ENCODE assay signal across 17 cellular contexts in genomic region chr3:25513642-25514266, GRCh38.
A peak's percentile ranks its signal among the peaks of the same experiment; 100 is the strongest.
DNase-seq lines count a peak whose midpoint lies in the region; ATAC-seq and TF ChIP-seq lines count a peak whose summit lies in the region.
"Had no signal": no experiment of that assay in that cellular context is flagged by ENCODE, and none has a peak within 500 bp of the region (broad histone marks: within the 10 kb centered on the region; RNA-seq: fewer than 3 reads in every experiment).

No MANE protein-coding gene starts in this region.

- no peak overlapping the region for H3K9ac ChIP-seq in OCI-LY3 (ENCODE audit: low read length)

- H3K27ac ChIP-seq in GM23338 (ENCODE audit: low read depth) (no peak overlapping the region), OCI-LY3 (ENCODE audit: low read length) (no peak overlapping the region), cardiac muscle cell (peak overlapping the region; percentile 92), psoas muscle (peak overlapping the region; percentile 79)
- H3K27ac ChIP-seq: RWPE1, suprapubic skin had no signal

- ATAC-seq in GM23338 = peak; percentile 50
- ATAC-seq in psoas muscle = peak; percentile 20 to 60 (median 39)
- ATAC-seq in HG03354 (IDR thresholded peaks at IDR 0.05; ENCODE audit: poor library complexity, severe bottlenecking, unreplicated experiment) = no peak
- no peak for ATAC-seq in HG02970 (IDR thresholded peaks at IDR 0.05; ENCODE audit: low FRiP score, unreplicated experiment)
- ATAC-seq: activated T-helper 17 cell treated with anti-CD3 and anti-CD28 coated beads, Interleukin-2, amount 50 U/mL, for 72 hours; sciatic nerve had no signal

- H3K4me1 ChIP-seq in GM23338 (ENCODE audit: insufficient read depth) = no peaks in the 10 kb centered on the region
- peaks cover 8% of the 10 kb centered on the region for H3K4me1 ChIP-seq in OCI-LY3 (ENCODE audit: low read length)
- peaks cover 18% of the 10 kb centered on the region for H3K4me1 ChIP-seq in cardiac muscle cell (ENCODE audit: low read depth)
- H3K4me1 ChIP-seq in psoas muscle = peaks cover 45% of the 10 kb centered on the region

- H3K27me3 ChIP-seq in GM23338 (ENCODE audit: insufficient read depth) (no peaks in the 10 kb centered on the region), OCI-LY3 (ENCODE audit: low read depth, low read length) (peaks cover under 1% of the 10 kb centered on the region; the same call in 1 of the 2 replicates), cardiac muscle cell (no peaks in the 10 kb centered on the region), psoas muscle (ENCODE audit: insufficient read depth in 3 of 3, low read length in 2 of 3) (no peaks in the 10 kb centered on the region)
- H3K27me3 ChIP-seq: suprapubic skin had no signal

- intact Hi-C loops in psoas muscle (cut with DNase I) = loop anchor here in 1 of 2 donors (5.0 kb wide), 2 partner anchors 46 to 66 kb away; no protein-coding TSS in a partner anchor

- H3K4me3 Mint-ChIP-seq in GM23338 = no peak overlapping the region
- H3K4me3 Mint-ChIP-seq: activated B cell treated with CpG ODN at 0.5 μM for 24 hours; activated T-helper 17 cell treated with anti-CD3 and anti-CD28 coated beads, Interleukin-2, amount 50 U/mL, for 72 hours; memory B cell had no signal

- 0 out of 2 replicates have a peak overlapping the region, but pooled peaks have one; percentile 40 for H2AFZ ChIP-seq in GM23338
- no peak overlapping the region for H2AFZ ChIP-seq in OCI-LY3 (ENCODE audit: low read depth, low read length)

- no peak overlapping the region for H3K27ac Mint-ChIP-seq in GM23338
- H3K27ac Mint-ChIP-seq: activated B cell treated with CpG ODN at 0.5 μM for 24 hours; activated T-helper 17 cell treated with anti-CD3 and anti-CD28 coated beads, Interleukin-2, amount 50 U/mL, for 72 hours; memory B cell had no signal

- no peaks in the 10 kb centered on the region for H3K36me3 Mint-ChIP-seq in GM23338 (ENCODE audit: low read depth)
- H3K36me3 Mint-ChIP-seq: memory B cell had no signal

- WGBS in psoas muscle, 3 donors = 17 to 21% (median 21%) methylated on average over 3 of the region's 3 CpGs

- no peaks in the 10 kb centered on the region for H3K9me3 Mint-ChIP-seq in GM23338
- H3K9me3 Mint-ChIP-seq: activated T-helper 17 cell treated with anti-CD3 and anti-CD28 coated beads, Interleukin-2, amount 50 U/mL, for 72 hours; memory B cell had no signal

- DNase-seq in GM23338 (ENCODE audit: low spot score) (peak; percentile 15), cardiac muscle cell (ENCODE audit: low read depth in 1 of 2, low spot score in 1 of 2) (peak in 1 of 2 donors; percentile 82), psoas muscle (no peak), UCSD-AML1 (lab: John Stamatoyannopoulos, UW; ENCODE audit: unreplicated experiment) (no peak)
- DNase-seq: activated B cell treated with CpG ODN at 0.5 μM for 24 hours; HCEC 1CT; NCI-H2081; NCI-H774; stimulated activated CD4-positive, alpha-beta T cell treated with anti-CD3 and anti-CD28 coated beads, Interleukin-2, amount 100 ng/mL, for 48 hours had no signal

- TF ChIP-seq CTCF in GM23338 (conservative IDR thresholded peaks at IDR 0.05; ENCODE audit: low read depth in 2 of 2) (no peak), OCI-LY3 (IDR thresholded peaks at IDR 0.05; ENCODE audit: low read depth, low read length) (no peak), cardiac muscle cell (IDR thresholded peaks at IDR 0.05; ENCODE audit: low read depth, low read length) (no peak), psoas muscle (IDR thresholded peaks at IDR 0.05) (no peak)

- no peaks in the 10 kb centered on the region for H4K20me1 ChIP-seq in GM23338 (replicated peaks; ENCODE audit: insufficient read depth)
- H4K20me1 ChIP-seq in OCI-LY3 (ENCODE audit: insufficient read depth, low read length) = no peaks in the 10 kb centered on the region

- no peaks in the 10 kb centered on the region for H3F3A ChIP-seq in GM23338 (replicated peaks; ENCODE audit: low read depth)

- peaks cover 10% of the 10 kb centered on the region; the same call in 2 of the 3 replicates for H3K4me1 Mint-ChIP-seq in GM23338
- H3K4me1 Mint-ChIP-seq: activated B cell treated with CpG ODN at 0.5 μM for 24 hours; activated T-helper 17 cell treated with anti-CD3 and anti-CD28 coated beads, Interleukin-2, amount 50 U/mL, for 72 hours; memory B cell had no signal

- no peak overlapping the region for H3K4me2 ChIP-seq in GM23338
- H3K4me2 ChIP-seq in OCI-LY3 (ENCODE audit: low read length) = peak overlapping the region; percentile 13

- H3K4me3 ChIP-seq in GM23338 (no peak overlapping the region), OCI-LY3 (ENCODE audit: low read length) (no peak overlapping the region), cardiac muscle cell (no peak overlapping the region), psoas muscle (peak overlapping the region; percentile 5)
- H3K4me3 ChIP-seq: suprapubic skin had no signal

- no peaks in the 10 kb centered on the region for H3K36me3 ChIP-seq in GM23338 (ENCODE audit: insufficient read depth)
- no peaks in the 10 kb centered on the region for H3K36me3 ChIP-seq in OCI-LY3 (replicated peaks; ENCODE audit: low read depth, low read length)
- H3K36me3 ChIP-seq in cardiac muscle cell = no peaks in the 10 kb centered on the region
- no peaks in the 10 kb centered on the region for H3K36me3 ChIP-seq in psoas muscle (ENCODE audit: insufficient read depth in 1 of 2, low read depth in 1 of 2)
- H3K36me3 ChIP-seq: suprapubic skin had no signal

- H3K27me3 Mint-ChIP-seq in GM23338 (ENCODE audit: insufficient read depth, low read depth, poor library complexity) = peaks cover 4% of the 10 kb centered on the region
- H3K27me3 Mint-ChIP-seq: activated B cell treated with CpG ODN at 0.5 μM for 24 hours had no signal

- no peaks in the 10 kb centered on the region for H3K9me3 ChIP-seq in OCI-LY3 (ENCODE audit: insufficient read depth, low read length)
- no peaks in the 10 kb centered on the region for H3K9me3 ChIP-seq in cardiac muscle cell (ENCODE audit: low read depth)
- no peaks in the 10 kb centered on the region for H3K9me3 ChIP-seq in psoas muscle
- H3K9me3 ChIP-seq: suprapubic skin had no signal

- peaks cover 3% of the 10 kb centered on the region; the same call in 1 of the 2 replicates for H3K9me2 ChIP-seq in GM23338 (ENCODE audit: insufficient read depth)

- H3K79me2 ChIP-seq in GM23338 (replicated peaks; ENCODE audit: insufficient read depth) (no peaks in the 10 kb centered on the region), OCI-LY3 (ENCODE audit: low read length) (no peaks in the 10 kb centered on the region)

TF ChIP-seq in GM23338, 12 proteins besides CTCF, POLR2A, EP300 and RAD21 (continues in another document):
- TF ChIP-seq ETS1 (IDR thresholded peaks at IDR 0.05) = no peak
- no peak for TF ChIP-seq STAT1 (IDR thresholded peaks at IDR 0.05; ENCODE audit: unreplicated experiment)
- no peak for TF ChIP-seq NANOG (IDR thresholded peaks at IDR 0.05; ENCODE audit: borderline replicate concordance)

Comparison
In these comparisons a context has a peak if more than half of its experiments do, and no peak if none do; other contexts are left out.
1. ATAC-seq: peak in GM23338 (single experiment) and psoas muscle (4 of 4); none in HG03354 (single experiment) and HG02970 (single experiment).
2. H3K27ac ChIP-seq: peak in cardiac muscle cell (single experiment) and psoas muscle (single experiment); none in GM23338 (single experiment) and OCI-LY3 (single experiment).